In the genomic region with DNA sequence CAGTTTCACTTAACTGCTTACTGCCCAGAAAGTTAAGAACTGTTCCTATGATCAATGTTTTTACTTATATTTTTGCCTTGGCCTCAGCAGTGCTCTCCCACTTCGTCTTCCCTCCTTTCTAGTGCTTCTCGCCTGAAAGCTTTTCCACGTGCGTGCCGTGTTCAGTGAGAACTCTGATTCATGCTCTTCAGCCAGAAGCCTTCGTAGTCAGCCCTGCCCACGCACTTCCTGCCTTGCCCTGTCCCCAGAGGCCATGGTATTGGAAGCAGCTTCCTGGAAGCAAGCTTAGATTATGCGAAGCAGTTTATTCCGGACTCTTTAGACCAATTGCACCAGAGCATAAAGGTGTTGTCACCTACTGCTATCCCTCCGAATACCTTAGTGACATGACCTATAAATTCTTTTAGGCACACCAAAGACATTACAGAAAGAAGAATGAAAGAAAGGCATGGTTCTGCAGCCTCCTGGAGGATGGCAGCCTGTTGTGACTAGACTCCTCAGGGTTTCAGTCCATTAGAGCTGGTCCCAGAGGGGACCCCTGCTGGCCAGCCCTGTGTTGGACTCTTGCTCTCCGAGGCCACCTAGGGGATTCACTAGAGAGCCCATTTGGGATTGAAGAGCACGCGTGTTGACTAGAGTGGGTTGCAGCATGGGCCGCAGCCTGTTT, we compare ENCODE assay signal across 2 cellular contexts.
TF ChIP-seq lines count a peak whose summit lies in the region.

No MANE protein-coding gene starts in this region.

TF ChIP-seq in HEK293, 187 proteins besides CTCF, POLR2A, EP300 and RAD21 (continued from another document):
- TF ChIP-seq ZNF639 (tag by site-specific recombination; IDR thresholded peaks at IDR 0.05) (no peak), ZBTB7A (tag by site-specific recombination; IDR thresholded peaks at IDR 0.05; ENCODE audit: low read depth) (no peak), ZNF423 (tag by site-specific recombination; IDR thresholded peaks at IDR 0.05) (0 out of 2 replicates have a peak, but pooled peaks have one; percentile 37), ZNF76 (tag by site-specific recombination; IDR thresholded peaks at IDR 0.05; ENCODE audit: borderline replicate concordance, low read depth) (no peak), ZNF707 (tag by site-specific recombination; IDR thresholded peaks at IDR 0.05) (no peak), ZNF175 (tag by site-specific recombination; IDR thresholded peaks at IDR 0.05) (no peak), ZNF394 (tag by site-specific recombination; IDR thresholded peaks at IDR 0.05; ENCODE audit: borderline replicate concordance) (no peak), ZNF174 (tag by site-specific recombination; IDR thresholded peaks at IDR 0.05) (no peak)
- TF ChIP-seq, protein P1, sequence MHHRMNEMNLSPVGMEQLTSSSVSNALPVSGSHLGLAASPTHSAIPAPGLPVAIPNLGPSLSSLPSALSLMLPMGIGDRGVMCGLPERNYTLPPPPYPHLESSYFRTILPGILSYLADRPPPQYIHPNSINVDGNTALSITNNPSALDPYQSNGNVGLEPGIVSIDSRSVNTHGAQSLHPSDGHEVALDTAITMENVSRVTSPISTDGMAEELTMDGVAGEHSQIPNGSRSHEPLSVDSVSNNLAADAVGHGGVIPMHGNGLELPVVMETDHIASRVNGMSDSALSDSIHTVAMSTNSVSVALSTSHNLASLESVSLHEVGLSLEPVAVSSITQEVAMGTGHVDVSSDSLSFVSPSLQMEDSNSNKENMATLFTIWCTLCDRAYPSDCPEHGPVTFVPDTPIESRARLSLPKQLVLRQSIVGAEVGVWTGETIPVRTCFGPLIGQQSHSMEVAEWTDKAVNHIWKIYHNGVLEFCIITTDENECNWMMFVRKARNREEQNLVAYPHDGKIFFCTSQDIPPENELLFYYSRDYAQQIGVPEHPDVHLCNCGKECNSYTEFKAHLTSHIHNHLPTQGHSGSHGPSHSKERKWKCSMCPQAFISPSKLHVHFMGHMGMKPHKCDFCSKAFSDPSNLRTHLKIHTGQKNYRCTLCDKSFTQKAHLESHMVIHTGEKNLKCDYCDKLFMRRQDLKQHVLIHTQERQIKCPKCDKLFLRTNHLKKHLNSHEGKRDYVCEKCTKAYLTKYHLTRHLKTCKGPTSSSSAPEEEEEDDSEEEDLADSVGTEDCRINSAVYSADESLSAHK (tag by site-specific recombination; IDR thresholded peaks at IDR 0.05): no peak

TF ChIP-seq in GM12878, 131 proteins besides CTCF, POLR2A, EP300 and RAD21 (continued from another document):
- TF ChIP-seq PRDM15 (CRISPR knock-in tag; IDR thresholded peaks at IDR 0.05): no peak
TF ChIP-seq in GM12878: peak in this region for 3.
